In the genomic region with DNA sequence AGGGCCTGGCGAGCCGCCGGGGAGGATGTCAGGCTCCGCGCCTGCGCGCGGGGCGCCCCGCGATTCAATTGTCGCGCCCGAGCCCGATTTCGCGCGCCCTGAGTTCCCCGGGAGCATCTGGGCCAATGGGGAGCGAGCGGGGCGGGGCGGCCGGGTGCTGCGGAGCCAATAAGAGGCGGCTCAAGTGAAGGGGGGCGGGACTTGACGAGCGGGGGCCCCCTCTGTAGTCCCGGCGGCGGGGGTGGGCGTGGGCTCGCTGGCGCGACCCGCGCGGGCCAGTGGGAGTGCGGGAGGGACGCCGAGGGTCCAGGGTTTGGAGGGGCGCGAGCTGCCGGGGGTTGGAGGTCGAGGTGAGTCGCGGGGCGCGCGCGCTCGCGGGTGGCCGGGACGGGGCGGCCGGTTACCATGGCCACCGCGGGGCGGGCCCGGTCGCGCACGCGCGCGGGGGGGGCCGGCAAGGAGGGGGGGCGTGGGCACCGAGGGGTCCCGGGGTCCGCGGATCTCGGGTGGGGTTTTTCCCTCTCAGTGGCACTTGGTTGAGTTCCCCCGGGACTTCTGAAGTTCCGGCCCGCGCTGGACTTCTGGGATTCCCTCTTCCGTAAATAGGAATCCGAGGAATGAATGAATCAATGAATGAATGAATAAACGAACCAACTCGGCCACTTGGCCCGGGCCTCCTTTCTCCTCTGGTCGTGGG, we compare ENCODE assay signal across 8 cellular contexts. TPM values are rescaled to one million over a fixed set of nuclear protein-coding genes. Genes with fewer than 3 reads are reported as not detected.
DNase-seq lines count a peak whose midpoint lies in the region; ATAC-seq and TF ChIP-seq lines count a peak whose summit lies in the region.

No MANE protein-coding gene starts in this region.

- H3K9me3 ChIP-seq in osteoblast (ENCODE audit: low read depth, low read length) = no peaks in the 10 kb centered on the region

- H3K36me3 ChIP-seq in osteoblast (ENCODE audit: insufficient read depth, low read length) = peaks cover 7% of the 10 kb centered on the region

- TF ChIP-seq CTCF in osteoblast (IDR thresholded peaks at IDR 0.05; ENCODE audit: extremely low read depth, low read depth, low read length) = no peak

- intact Hi-C loops in head of caudate nucleus (cut with DNase I) = loop anchor here (5.0 kb wide), 2 partner anchors 33 to 93 kb away; no protein-coding TSS in a partner anchor

- peak; percentile 73 for ATAC-seq in HG02588 (IDR thresholded peaks at IDR 0.05; ENCODE audit: unreplicated experiment)
- ATAC-seq in activated naive CD4-positive, alpha-beta T cell treated with anti-CD3 and anti-CD28 coated beads, Interleukin-2, amount 50 U/mL, for 72 hours = peak; percentile 79 to 82

- H3K4me1 ChIP-seq in osteoblast (ENCODE audit: insufficient read depth, low read length) = peaks cover 38% of the 10 kb centered on the region

- H3K4me3 ChIP-seq in osteoblast (ENCODE audit: insufficient read depth, low read length) = peak overlapping the region; percentile 81

- DNase-seq in ELR (ENCODE audit: low read depth) (peak; percentile 96), NCI-H128 (lab: John Stamatoyannopoulos, UW; ENCODE audit: unreplicated experiment) (peak; percentile 86), SKM-1 (lab: John Stamatoyannopoulos, UW; ENCODE audit: unreplicated experiment) (peak; percentile 85), head of caudate nucleus (peak; percentile 88 to 98 (median 95)), osteoblast (ENCODE audit: insufficient read length, low spot score, missing footprints) (peak; percentile 100)
- peak; percentile 94 to 95 for DNase-seq in activated naive CD4-positive, alpha-beta T cell treated with anti-CD3 and anti-CD28 coated beads, Interleukin-2, amount 50 U/mL, for 72 hours (ENCODE audit: low spot score in 2 of 2)

- H3K79me2 ChIP-seq in osteoblast (ENCODE audit: insufficient read depth, low read length) = peaks cover 27% of the 10 kb centered on the region

- peak overlapping the region; percentile 92 for H3K27ac ChIP-seq in osteoblast (ENCODE audit: low read depth, low read length)
- peak overlapping the region; percentile 73 for H3K27ac ChIP-seq in temporal lobe (ENCODE audit: low read depth, low read length)

- H3K9me3 Mint-ChIP-seq in activated naive CD4-positive, alpha-beta T cell treated with anti-CD3 and anti-CD28 coated beads, Interleukin-2, amount 50 U/mL, for 72 hours = no peaks in the 10 kb centered on the region

- peaks cover 41 to 47% of the 10 kb centered on the region in 2 donors for H3K36me3 Mint-ChIP-seq in activated naive CD4-positive, alpha-beta T cell treated with anti-CD3 and anti-CD28 coated beads, Interleukin-2, amount 50 U/mL, for 72 hours

- no peaks in the 10 kb centered on the region for H3K27me3 ChIP-seq in osteoblast (ENCODE audit: insufficient read depth, low read length)

- peak overlapping the region; percentile 96 for H3K4me2 ChIP-seq in osteoblast (ENCODE audit: insufficient read depth, low read length)

- peak overlapping the region; percentile 81 to 85 for H3K27ac Mint-ChIP-seq in activated naive CD4-positive, alpha-beta T cell treated with anti-CD3 and anti-CD28 coated beads, Interleukin-2, amount 50 U/mL, for 72 hours

- H2AFZ ChIP-seq in osteoblast (ENCODE audit: low read length) = peak overlapping the region; percentile 92

- no peaks in the 10 kb centered on the region for H4K20me1 ChIP-seq in osteoblast (ENCODE audit: insufficient read depth, low read length)

RNA-seq across cellular contexts. Expression of gene UHRF1, which starts 0.7 kb away (rescaled TPM):
- total RNA-seq in activated naive CD4-positive, alpha-beta T cell treated with anti-CD3 and anti-CD28 coated beads, Interleukin-2, amount 50 U/mL, for 72 hours = 100 to 1,000 TPM in 1 of 2 donors, 10 to 100 TPM in 1; 79.5 to 157 TPM
- total RNA-seq in osteoblast (7.4 and 7.6 TPM in 2 replicates), temporal lobe (4.7 TPM)

RNA-seq across cellular contexts. Expression of gene ARRDC5, which starts 7.3 kb away (rescaled TPM):
- total RNA-seq in activated naive CD4-positive, alpha-beta T cell treated with anti-CD3 and anti-CD28 coated beads, Interleukin-2, amount 50 U/mL, for 72 hours = under 1 TPM in 1 of 2 donors, not detected in 1; 0.39 TPM
- 0.29 and 0.36 TPM in 2 replicates for total RNA-seq in osteoblast
- total RNA-seq in temporal lobe = not detected

RNA-seq across cellular contexts. Expression of gene PLIN3, which starts 42.6 kb away (rescaled TPM):
- 10 to 100 TPM; 47.5 TPM for total RNA-seq in activated naive CD4-positive, alpha-beta T cell treated with anti-CD3 and anti-CD28 coated beads, Interleukin-2, amount 50 U/mL, for 72 hours
- total RNA-seq in osteoblast (224 and 260 TPM in 2 replicates), temporal lobe (7.9 TPM)

RNA-seq across cellular contexts. Expression of gene KDM4B, which starts 58.9 kb away (rescaled TPM):
- 10 to 100 TPM; 21.0 to 44.8 TPM for total RNA-seq in activated naive CD4-positive, alpha-beta T cell treated with anti-CD3 and anti-CD28 coated beads, Interleukin-2, amount 50 U/mL, for 72 hours
- total RNA-seq in osteoblast (19.7 and 22.1 TPM in 2 replicates), temporal lobe (30.5 TPM)

Comparison
In these comparisons a context has a peak if more than half of its experiments do, and no peak if none do; other contexts are left out.
1. Peak in every context shown above with its lines: DNase-seq, ATAC-seq, H3K4me3 ChIP-seq and H3K27ac ChIP-seq.